1 cellular context compared by ENCODE assay signal in genomic region chr12:131863711-131864396, GRCh38.
TF ChIP-seq lines count a peak whose summit lies in the region.

No MANE protein-coding gene starts in this region.

TF ChIP-seq in HEK293, 187 proteins besides CTCF, POLR2A, EP300 and RAD21:
- no peak for TF ChIP-seq ZNF830 (tag by site-specific recombination; IDR thresholded peaks at IDR 0.05; ENCODE audit: low read depth)
- peak; percentile 78 for TF ChIP-seq GLIS1 (tag by site-specific recombination; IDR thresholded peaks at IDR 0.05)
- peak; percentile 41 for TF ChIP-seq ZNF18 (tag by site-specific recombination; IDR thresholded peaks at IDR 0.05)
- TF ChIP-seq ZIC2 (tag by site-specific recombination; IDR thresholded peaks at IDR 0.05): peak; percentile 80
